ENCODE assay signal across 24 cellular contexts in the genomic region with DNA sequence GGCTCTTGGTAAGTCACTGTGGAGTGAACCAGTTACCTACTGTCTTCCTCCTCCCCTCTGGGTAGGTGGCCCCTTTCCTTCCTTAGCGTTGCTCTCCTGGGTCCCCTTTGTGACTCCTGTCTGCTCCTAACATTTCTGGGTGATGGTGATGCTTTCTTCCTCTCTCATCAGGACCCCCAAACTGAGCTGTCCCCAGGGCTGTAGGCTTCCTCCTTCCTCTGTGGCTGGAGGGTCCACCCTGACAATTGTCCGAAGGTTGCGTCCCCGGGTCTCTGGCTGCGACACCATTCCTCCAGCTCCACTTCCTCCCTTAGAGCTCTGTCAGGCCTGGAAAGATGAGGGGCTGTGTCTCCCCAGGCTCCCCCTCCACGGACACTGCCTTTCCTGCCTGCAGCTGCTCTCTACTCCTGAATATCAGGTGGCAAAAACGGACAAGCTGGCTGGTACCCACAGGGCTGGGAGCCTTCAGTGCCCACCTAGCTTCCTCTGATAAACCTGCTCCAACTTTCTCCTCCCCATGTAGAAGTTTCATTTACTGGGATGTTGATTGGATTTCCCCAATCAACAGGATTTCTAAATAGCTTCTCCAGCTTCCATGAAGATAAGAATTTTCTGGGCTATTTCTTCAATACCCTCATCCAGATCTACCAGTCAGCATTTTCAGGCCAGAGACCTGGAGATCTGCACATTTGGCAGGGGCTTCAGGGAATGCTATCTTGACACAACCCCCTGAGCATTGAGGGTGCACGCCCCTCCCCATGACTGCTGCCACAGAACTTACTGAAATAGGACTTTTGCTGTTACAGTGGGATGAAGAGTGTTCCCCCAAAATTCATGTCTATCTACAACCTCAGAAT.
DNase-seq lines count a peak whose midpoint lies in the region; ATAC-seq, FAIRE-seq and TF ChIP-seq lines count a peak whose summit lies in the region.
"Had no signal": no experiment of that assay in that cellular context is flagged by ENCODE, and none has a peak within 500 bp of the region (broad histone marks: within the 10 kb centered on the region; RNA-seq: fewer than 3 reads in every experiment).

No MANE protein-coding gene starts in this region.

- no peak for DNase-seq in HepG2 (ENCODE audit: low spot score)
- DNase-seq in right lobe of liver = no peak
- no peak for DNase-seq in IMR-90
- DNase-seq in kidney = peak; percentile 21
- peak; percentile 30 for DNase-seq in upper lobe of right lung
- no peak for DNase-seq in Kasumi-1 (lab: John Stamatoyannopoulos, UW)
- DNase-seq in activated CD4-positive, alpha-beta T cell treated with anti-CD3 and anti-CD28 coated beads for 48 hours = no peak
- no peak for DNase-seq in activated T-cell treated with anti-CD3 and anti-CD28 coated beads, Interleukin-2, amount 50 U/mL, for 4 hours
- DNase-seq: CD8-positive, alpha-beta memory T cell; DND-41; GM23248; HFFc6; KG1; MM.1S; NCI-H2029; NCI-H446; NCI-H524 treated with DMSO at 0.1 percent for 48 hours; NCI-H774; PC-3 had no signal

- H3K4me1 ChIP-seq in HepG2 (ENCODE audit: insufficient read depth, low read length) (no peaks in the 10 kb centered on the region), right lobe of liver (no peaks in the 10 kb centered on the region), IMR-90 (ENCODE audit: control insufficient read depth, insufficient read depth, low read length) (no peaks in the 10 kb centered on the region), kidney (ENCODE audit: control insufficient read depth in 1 of 2, insufficient read depth in 1 of 2, low read depth in 1 of 2, low read length in 2 of 2) (no peaks in the 10 kb centered on the region), upper lobe of right lung (no peaks in the 10 kb centered on the region)
- H3K4me1 ChIP-seq: HAP-1 had no signal

- POLR2A ChIA-PET in HepG2 (lab: Yijun Ruan, JAX) (no interaction called here), IMR-90 (lab: Charles Lee; ENCODE audit: unreplicated experiment) (no interaction called here)

- H3K14ac ChIP-seq in IMR-90 (replicated peaks; ENCODE audit: low read depth, low read length) = no peak overlapping the region

- H2BK5ac ChIP-seq in IMR-90 (ENCODE audit: low read depth, low read length, poor library complexity, severe bottlenecking) = no peak overlapping the region

- H3K27me3 ChIP-seq in HepG2 (ENCODE audit: control insufficient read depth in 1 of 2, insufficient read depth in 2 of 2, low read length in 2 of 2) (peaks cover 2 to 17% of the 10 kb centered on the region in 2 experiments; a peak in 3 of 5 replicates), right lobe of liver (no peaks in the 10 kb centered on the region), IMR-90 (ENCODE audit: control insufficient read depth, insufficient read depth, low read length) (no peaks in the 10 kb centered on the region), upper lobe of right lung (no peaks in the 10 kb centered on the region)

- no peak overlapping the region for H3K18ac ChIP-seq in IMR-90 (ENCODE audit: low read depth, low read length)

- H3K27me3 Mint-ChIP-seq in activated T-cell treated with anti-CD3 and anti-CD28 coated beads, Interleukin-2, amount 50 U/mL, for 4 hours (ENCODE audit: low read depth) = no peaks in the 10 kb centered on the region
- H3K27me3 Mint-ChIP-seq: B cell had no signal

- H3K27ac ChIP-seq in HepG2 (ENCODE audit: extremely low read length, insufficient read depth, low read length) (no peak overlapping the region), right lobe of liver (no peak overlapping the region), IMR-90 (ENCODE audit: insufficient read depth, low read length) (no peak overlapping the region), kidney (ENCODE audit: low read depth in 2 of 2, low read length in 2 of 2) (no peak overlapping the region), upper lobe of right lung (no peak overlapping the region)
- H3K27ac ChIP-seq: C4-2B, GM23248 had no signal

- TF ChIP-seq RAD21 in HepG2 (CRISPR knock-in tag; IDR thresholded peaks at IDR 0.05) = no peak
- TF ChIP-seq RAD21 in IMR-90 (IDR thresholded peaks at IDR 0.05; ENCODE audit: low read length) = no peak

- dilution Hi-C loops in IMR-90 (cut with HindIII; ENCODE audit: low sequenced_read_pairs, unreplicated experiment) = no loop called here

- H3K4ac ChIP-seq in IMR-90 (ENCODE audit: low read depth, low read length) = no peak overlapping the region

- TF ChIP-seq POLR2A in HepG2 (IDR thresholded peaks at IDR 0.05; ENCODE audit: insufficient read depth in 1 of 2, low read depth in 2 of 2, low read length in 2 of 2) (no peak), right lobe of liver (IDR thresholded peaks at IDR 0.05) (no peak), IMR-90 (IDR thresholded peaks at IDR 0.05; ENCODE audit: low read depth, low read length) (no peak)

- no peak overlapping the region for H2AK9ac ChIP-seq in IMR-90 (replicated peaks; ENCODE audit: low read depth, low read length, poor library complexity)

- H3K4me3 ChIP-seq in HepG2 (replicated peaks in 1 of 3; ENCODE audit: insufficient read depth in 1 of 3, low read depth in 2 of 3, low read length in 3 of 3) (no peak overlapping the region), right lobe of liver (no peak overlapping the region), IMR-90 (ENCODE audit: insufficient read depth, low read depth, low read length) (no peak overlapping the region), kidney (ENCODE audit: low read length in 2 of 2) (no peak overlapping the region), upper lobe of right lung (no peak overlapping the region)
- H3K4me3 ChIP-seq: GM23248, HAP-1 had no signal

- FAIRE-seq in HepG2 (lab: Jason Lieb, UNC) (no peak), kidney (lab: Jason Lieb, UNC) (no peak)
- FAIRE-seq: GM18507, HTR-8/SVneo had no signal

- H3K79me2 ChIP-seq in HepG2 (ENCODE audit: insufficient read depth, low read length) = no peaks in the 10 kb centered on the region

- no peaks in the 10 kb centered on the region for H3K9me3 ChIP-seq in HepG2 (ENCODE audit: low read length)
- no peaks in the 10 kb centered on the region for H3K9me3 ChIP-seq in right lobe of liver
- peaks cover 47% of the 10 kb centered on the region for H3K9me3 ChIP-seq in IMR-90 (ENCODE audit: control insufficient read depth, insufficient read depth, low read length)
- no peaks in the 10 kb centered on the region for H3K9me3 ChIP-seq in kidney (ENCODE audit: control insufficient read depth in 1 of 2, low read length in 2 of 2)
- no peaks in the 10 kb centered on the region for H3K9me3 ChIP-seq in upper lobe of right lung
- H3K9me3 ChIP-seq: HAP-1 had no signal

- BruUV-seq in HepG2 (replicated peaks; lab: Mats Ljungman, UMichigan) (no TSS peak), IMR-90 (replicated peaks; lab: Mats Ljungman, UMichigan) (no TSS peak)

- H4K91ac ChIP-seq in IMR-90 (ENCODE audit: insufficient read depth, low read depth, low read length) = no peak overlapping the region

- CTCF ChIA-PET in HepG2 (lab: Yijun Ruan, JAX; ENCODE audit: low intra/inter-chr PET ratio, low total read pairs) = no interaction called here
- CTCF ChIA-PET in IMR-90 (lab: Yijun Ruan, JAX) = no interaction called here

- no peaks in the 10 kb centered on the region for H3K4me1 Mint-ChIP-seq in activated T-cell treated with anti-CD3 and anti-CD28 coated beads, Interleukin-2, amount 50 U/mL, for 4 hours (ENCODE audit: low read depth)
- H3K4me1 Mint-ChIP-seq: B cell; CD8-positive, alpha-beta memory T cell had no signal

- no peak overlapping the region for H3K4me2 ChIP-seq in HepG2 (ENCODE audit: low read depth, low read length)
- H3K4me2 ChIP-seq in IMR-90 (ENCODE audit: low read depth, low read length) = no peak overlapping the region

- H2AFZ ChIP-seq in HepG2 (ENCODE audit: low read length) (no peak overlapping the region), IMR-90 (replicated peaks; ENCODE audit: low read length, poor library complexity) (peak overlapping the region; percentile 43)
- H2AFZ ChIP-seq: GM23248 had no signal

- no peaks in the 10 kb centered on the region for H3K79me1 ChIP-seq in IMR-90 (ENCODE audit: low read depth in 1 of 2, low read length in 2 of 2)

- H2BK20ac ChIP-seq in IMR-90 (ENCODE audit: low read depth, low read length) = no peak overlapping the region

- TF ChIP-seq EP300 in HepG2 (IDR thresholded peaks at IDR 0.05; ENCODE audit: low read depth in 2 of 2, low read length in 2 of 2) = no peak
- TF ChIP-seq EP300 in HepG2 (CRISPR knock-in tag; IDR thresholded peaks at IDR 0.05; ENCODE audit: borderline replicate concordance) = no peak

- 24% methylated on average over 7 of the region's 8 CpGs for WGBS in HepG2 (ENCODE audit: low lambda C conversion rate)
- 65% methylated on average over 8 of the region's 8 CpGs for WGBS in right lobe of liver (ENCODE audit: insufficient coverage, low coverage, low lambda C conversion rate, missing lambda C conversion rate)
- no CpG with 5 or more reads among the region's 8 CpGs for WGBS in IMR-90 (ENCODE audit: extremely low coverage in 2 of 2, insufficient read length in 1 of 2), 2 experiments

- no peaks in the 10 kb centered on the region for H3K36me3 ChIP-seq in HepG2 (replicated peaks in 1 of 2; ENCODE audit: control insufficient read depth in 1 of 2, insufficient read depth in 2 of 2, low read length in 2 of 2)
- H3K36me3 ChIP-seq in right lobe of liver = no peaks in the 10 kb centered on the region
- no peaks in the 10 kb centered on the region for H3K36me3 ChIP-seq in IMR-90 (ENCODE audit: control insufficient read depth, insufficient read depth, low read length)
- no peaks in the 10 kb centered on the region for H3K36me3 ChIP-seq in kidney (ENCODE audit: control insufficient read depth in 1 of 2, insufficient read depth in 2 of 2, low read length in 2 of 2)
- no peaks in the 10 kb centered on the region for H3K36me3 ChIP-seq in upper lobe of right lung
- H3K36me3 ChIP-seq: HAP-1 had no signal

- no peak overlapping the region for H3K4me3 Mint-ChIP-seq in activated T-cell treated with anti-CD3 and anti-CD28 coated beads, Interleukin-2, amount 50 U/mL, for 4 hours
- H3K4me3 Mint-ChIP-seq: B cell; CD8-positive, alpha-beta memory T cell; HFFc6 had no signal

- H2BK120ac ChIP-seq in IMR-90 (ENCODE audit: low read depth, low read length) = no peak overlapping the region

- no peak for ATAC-seq in HepG2
- no peak for ATAC-seq in right lobe of liver
- ATAC-seq in IMR-90 (ENCODE audit: low read depth) = no peak
- no peak for ATAC-seq in upper lobe of right lung
- no peak for ATAC-seq in activated T-cell treated with anti-CD3 and anti-CD28 coated beads, Interleukin-2, amount 50 U/mL, for 4 hours
- ATAC-seq: PC-3 had no signal

- no peak overlapping the region for H3K23ac ChIP-seq in IMR-90 (ENCODE audit: low read depth, low read length)

- H3K9me1 ChIP-seq in IMR-90 (ENCODE audit: insufficient read depth, low read length) = no peaks in the 10 kb centered on the region

- no peaks in the 10 kb centered on the region for H3K36me3 Mint-ChIP-seq in activated T-cell treated with anti-CD3 and anti-CD28 coated beads, Interleukin-2, amount 50 U/mL, for 4 hours (ENCODE audit: insufficient read depth)
- H3K36me3 Mint-ChIP-seq: CD8-positive, alpha-beta memory T cell had no signal

- H3K9me3 Mint-ChIP-seq in activated T-cell treated with anti-CD3 and anti-CD28 coated beads, Interleukin-2, amount 50 U/mL, for 4 hours = no peaks in the 10 kb centered on the region

- no peak overlapping the region for H2BK15ac ChIP-seq in IMR-90 (ENCODE audit: low read depth, low read length)

- no peak overlapping the region for H3K56ac ChIP-seq in IMR-90 (ENCODE audit: extremely low read depth, insufficient read depth, low read length)

- TF ChIP-seq CTCF in HepG2 (CRISPR knock-in tag; IDR thresholded peaks at IDR 0.05) (no peak), right lobe of liver (IDR thresholded peaks at IDR 0.05) (no peak), IMR-90 (conservative IDR thresholded peaks at IDR 0.05; ENCODE audit: low read depth, low read length) (no peak), kidney (IDR thresholded peaks at IDR 0.05; ENCODE audit: borderline replicate concordance, extremely low read depth, insufficient read depth) (no peak), upper lobe of right lung (IDR thresholded peaks at IDR 0.05) (no peak)

- H2AK5ac ChIP-seq in IMR-90 (ENCODE audit: low read depth, low read length) = no peak overlapping the region

- H4K20me1 ChIP-seq in HepG2 (ENCODE audit: insufficient read depth, low read length) (no peaks in the 10 kb centered on the region), IMR-90 (ENCODE audit: insufficient read depth, low read length) (no peaks in the 10 kb centered on the region)

- H3K9ac ChIP-seq in HepG2 (ENCODE audit: insufficient read depth, low read depth, low read length) (no peak overlapping the region), IMR-90 (ENCODE audit: low read depth, low read length) (no peak overlapping the region), kidney (ENCODE audit: low read length in 2 of 2) (no peak overlapping the region)
- H3K9ac ChIP-seq: GM23248 had no signal

- intact Hi-C loops in HepG2 (cut with micrococcal nuclease; ENCODE audit: unreplicated experiment) (no loop called here), right lobe of liver (cut with DNase I) (no loop called here), IMR-90 (cut with micrococcal nuclease) (no loop called here), kidney (cut with DNase I) (no loop called here), upper lobe of right lung (cut with DNase I) (no loop called here)

- H4K8ac ChIP-seq in IMR-90 (ENCODE audit: low read depth in 2 of 2, low read length in 2 of 2) = no peak overlapping the region

- H4K5ac ChIP-seq in IMR-90 (ENCODE audit: low read depth, low read length) = no peak overlapping the region

- in situ Hi-C loops in HepG2 (cut with HindIII; ENCODE audit: extremely low pct_ligation_motif_present, low pct_unique_long_range_greater_than_20kb) = no loop called here
- in situ Hi-C loops in IMR-90 (cut with MboI; ENCODE audit: low sequenced_read_pairs) = no loop called here

Comparison
In these comparisons a context has a peak if more than half of its experiments do, and no peak if none do; other contexts are left out.
1. DNase-seq: peak in kidney (single experiment) and upper lobe of right lung (single experiment); none in HepG2 (single experiment), right lobe of liver (0 of 3), IMR-90 (single experiment), Kasumi-1 (0 of 2), activated CD4-positive, alpha-beta T cell treated with anti-CD3 and anti-CD28 coated beads for 48 hours (single experiment) and activated T-cell treated with anti-CD3 and anti-CD28 coated beads, Interleukin-2, amount 50 U/mL, for 4 hours (single experiment).